21 cellular contexts compared by ENCODE assay signal in the genomic region with DNA sequence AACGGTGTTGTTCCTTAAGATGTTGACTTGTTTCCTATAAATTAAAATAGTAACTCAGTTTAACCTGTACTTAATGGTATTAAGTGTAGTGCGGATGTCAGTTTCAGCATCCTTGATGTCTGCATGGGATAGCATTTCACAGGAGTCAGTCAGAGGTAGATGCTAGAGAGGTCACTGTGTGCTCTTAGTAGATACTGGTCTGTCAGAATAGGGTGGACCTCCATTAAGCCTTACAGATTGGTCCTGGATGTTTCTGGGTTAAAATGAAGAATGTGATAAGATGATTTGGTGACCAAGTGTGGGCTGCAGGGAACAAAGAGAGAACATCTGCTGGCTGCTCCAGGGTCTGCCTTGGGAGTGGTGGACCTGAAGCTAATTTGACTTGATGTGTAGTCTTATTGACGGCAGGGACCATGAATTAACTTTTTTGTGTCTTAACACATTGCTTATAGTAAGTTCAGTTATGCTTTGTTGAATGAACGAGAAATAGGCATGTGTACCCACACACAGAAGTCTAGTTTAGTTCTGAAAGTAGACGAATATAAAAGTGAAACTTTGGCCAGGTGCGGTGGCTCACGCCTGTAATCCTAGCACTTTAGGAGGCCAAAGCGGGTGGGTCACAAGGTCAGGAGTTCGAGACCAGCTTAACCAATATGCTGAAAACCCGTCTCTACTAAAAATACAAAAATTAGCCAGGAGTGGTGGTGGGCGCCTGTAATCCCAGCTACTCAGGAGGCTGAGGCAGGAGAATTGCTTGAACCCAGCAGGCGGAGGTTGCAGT. TPM values are rescaled to one million over a fixed set of nuclear protein-coding genes. Genes with fewer than 3 reads are reported as not detected.
DNase-seq lines count a peak whose midpoint lies in the region; ATAC-seq, FAIRE-seq and TF ChIP-seq lines count a peak whose summit lies in the region.
"Had no signal": no experiment of that assay in that cellular context is flagged by ENCODE, and none has a peak within 500 bp of the region (broad histone marks: within the 10 kb centered on the region; RNA-seq: fewer than 3 reads in every experiment).

No MANE protein-coding gene starts in this region.

- TF ChIP-seq EP300 in GM12878 (IDR thresholded peaks at IDR 0.05; ENCODE audit: borderline replicate concordance in 1 of 2, control insufficient read depth in 1 of 2, low read depth in 2 of 2, low read length in 2 of 2), result no peak

- 33% methylated on average over 12 of the region's 12 CpGs for WGBS in GM12878 (ENCODE audit: insufficient coverage, insufficient replicate concordance, low lambda C conversion rate, missing lambda C conversion rate)

- H3K9me2 ChIP-seq in Karpas-422 (replicated peaks; ENCODE audit: insufficient read depth, low read length), result no peaks in the 10 kb centered on the region

- ATAC-seq in GM18517 (IDR thresholded peaks at IDR 0.05; ENCODE audit: unreplicated experiment) (peak; percentile 60), GM12878 (peak; percentile 91)
- ATAC-seq: activated CD8-positive, alpha-beta memory T cell treated with anti-CD3 and anti-CD28 coated beads, Interleukin-2, amount 10 ng/mL, durations not matched to agents 7 days and 5 days; heart left ventricle; lower lobe of right lung; right lobe of liver had no signal

- peaks cover 18% of the 10 kb centered on the region for H3K4me1 ChIP-seq in Karpas-422 (ENCODE audit: low read length)
- peaks cover 21% of the 10 kb centered on the region for H3K4me1 ChIP-seq in GM12878 (ENCODE audit: control insufficient read depth, insufficient read depth, low read length)
- H3K4me1 ChIP-seq in SJCRH30, result no peaks in the 10 kb centered on the region
- H3K4me1 ChIP-seq: right lobe of liver had no signal

- in situ Hi-C loops in GM12878 (cut with MboI), result no loop called here

- H3K9me3 ChIP-seq in Karpas-422 (ENCODE audit: low read length) (no peaks in the 10 kb centered on the region), GM12878 (replicated peaks; ENCODE audit: control insufficient read depth, insufficient read depth, low read length) (no peaks in the 10 kb centered on the region), SJCRH30 (replicated peaks) (no peaks in the 10 kb centered on the region)
- H3K9me3 ChIP-seq: heart left ventricle, lower lobe of right lung, MG63, right lobe of liver had no signal

- H3K4me2 ChIP-seq in Karpas-422 (ENCODE audit: low read depth, low read length, poor library complexity, severe bottlenecking), result no peak overlapping the region
- H3K4me2 ChIP-seq in GM12878 (ENCODE audit: control insufficient read depth, insufficient read depth), result peak overlapping the region; percentile 52

- SMC1A ChIA-PET in GM12878 (lab: Charles Lee; ENCODE audit: uncharacterized antibody, unreplicated experiment), result no interaction called here

- no peaks in the 10 kb centered on the region for H4K20me1 ChIP-seq in Karpas-422 (ENCODE audit: insufficient read depth, low read depth, low read length)
- no peaks in the 10 kb centered on the region for H4K20me1 ChIP-seq in GM12878 (ENCODE audit: control insufficient read depth, insufficient read depth)

- H3K79me2 ChIP-seq in Karpas-422 (ENCODE audit: low read length) (peaks cover 11% of the 10 kb centered on the region; the same call in 1 of the 2 replicates), GM12878 (ENCODE audit: control insufficient read depth, insufficient read depth, low read length) (no peaks in the 10 kb centered on the region)

- H2AFZ ChIP-seq in Karpas-422 (ENCODE audit: low read length) (no peak overlapping the region), GM12878 (ENCODE audit: control insufficient read depth, low read depth, low read length) (no peak overlapping the region)

- POLR2A ChIA-PET in GM12878 (lab: Charles Lee), result no interaction called here

- H3K36me3 ChIP-seq in Karpas-422 (ENCODE audit: insufficient read depth, low read length) (peaks cover 45% of the 10 kb centered on the region), GM12878 (ENCODE audit: control insufficient read depth in 2 of 2, insufficient read depth in 2 of 2, low read length in 1 of 2) (peaks cover 21 to 43% of the 10 kb centered on the region in 2 experiments), SJCRH30 (no peaks in the 10 kb centered on the region)

- H3K4me3 ChIP-seq in GM08714 (ENCODE audit: low read length) (peak overlapping the region; percentile 34; the same call in 1 of the 2 replicates), Karpas-422 (ENCODE audit: low read length) (no peak overlapping the region), GM12878 (0 out of 2 replicates have a peak overlapping the region, but pooled peaks have one; percentile 21), SJCRH30 (no peak overlapping the region)
- H3K4me3 ChIP-seq: heart left ventricle, lower lobe of right lung, MG63, right lobe of liver, SK-N-MC had no signal

- RAD21 ChIA-PET in GM12878 (lab: Charles Lee; ENCODE audit: unreplicated experiment), result no interaction called here

- no peak for TF ChIP-seq CTCF in GM12878 (IDR thresholded peaks at IDR 0.05 in 2 of 3, conservative IDR thresholded peaks at IDR 0.05 in 1 of 3; ENCODE audit: control insufficient read depth in 2 of 3, extremely low read depth in 1 of 3, insufficient read depth in 1 of 3, low read depth in 3 of 3, low read length in 3 of 3)

- H3K27ac ChIP-seq in Karpas-422 (ENCODE audit: low read length) (peak overlapping the region; percentile 68), GM12878 (ENCODE audit: control insufficient read depth, insufficient read depth) (peak overlapping the region; percentile 62), SJCRH30 (no peak overlapping the region)
- H3K27ac ChIP-seq: C4-2B, heart left ventricle, lower lobe of right lung, right lobe of liver, SK-N-MC had no signal

- H3K27me3 ChIP-seq in Karpas-422 (ENCODE audit: low read length) (no peaks in the 10 kb centered on the region), GM12878 (replicated peaks in 1 of 2; ENCODE audit: control insufficient read depth in 2 of 2, insufficient read depth in 2 of 2, low read length in 1 of 2) (no peaks in the 10 kb centered on the region), SJCRH30 (no peaks in the 10 kb centered on the region)
- H3K27me3 ChIP-seq: heart left ventricle, MG63, right lobe of liver had no signal

- no TSS peak for BruUV-seq in GM12878 (replicated peaks; lab: Mats Ljungman, UMichigan)

- CTCF ChIA-PET in GM12878 (lab: Yijun Ruan, JAX), result interaction anchor here (1.0 to 1.6 kb wide), 4 partner anchors 8 to 177 kb away, joined by 3 to 5 read pairs (median 3); no protein-coding TSS in a partner anchor

- peak; percentile 50 for DNase-seq in Karpas-422
- DNase-seq in GM12878 (ENCODE audit: low read depth, low spot score), result no peak
- DNase-seq in AML-193 (lab: John Stamatoyannopoulos, UW), result no peak
- no peak for DNase-seq in NCI-H2171 (lab: John Stamatoyannopoulos, UW)
- no peak for DNase-seq in H54 (ENCODE audit: insufficient read length, low spot score)
- DNase-seq in SJCRH30, result no peak
- DNase-seq: activated CD4-positive, alpha-beta T cell treated with anti-CD3 and anti-CD28 coated beads, Interleukin-2, amount 10 ng/mL, durations not matched to agents 24 days and 14 days; activated CD8-positive, alpha-beta memory T cell treated with anti-CD3 and anti-CD28 coated beads, Interleukin-2, amount 10 ng/mL, durations not matched to agents 7 days and 5 days; cerebellar nuclear complex; heart left ventricle; HFFc6; kidney glomerular epithelial cell; lower lobe of right lung; MG63; NCI-H510A treated with DMSO at 0.1 percent for 48 hours; right lobe of liver; stimulated activated CD4-positive, alpha-beta T cell treated with anti-CD3 and anti-CD28 coated beads, Interleukin-4, amount 100 ng/mL, for 4 hours had no signal

- FAIRE-seq in GM12878 (lab: Jason Lieb, UNC) (peak; percentile 27), H54 (lab: Jason Lieb, UNC) (no peak)

- TF ChIP-seq POLR2A in GM12878 (IDR thresholded peaks at IDR 0.05; ENCODE audit: low read depth, low read length) (no peak), H54 (IDR thresholded peaks at IDR 0.05; ENCODE audit: low read depth, low read length) (no peak)

- no peak for TF ChIP-seq RAD21 in GM12878 (IDR thresholded peaks at IDR 0.05; ENCODE audit: insufficient read depth, low read depth, low read length)

- intact Hi-C loops in GM12878 (cut with micrococcal nuclease; ENCODE audit: unreplicated experiment), result no loop called here

- H3K9ac ChIP-seq in Karpas-422 (ENCODE audit: low read length), result no peak overlapping the region
- H3K9ac ChIP-seq in GM12878 (ENCODE audit: control insufficient read depth, insufficient read depth, low read length), result peak overlapping the region; percentile 18; the same call in 1 of the 2 replicates

RNA-seq across cellular contexts. Expression of a gene that starts 12.5 kb away (rescaled TPM):
- total RNA-seq in Karpas-422 (2014; rRNA removed; shearing (Covaris generic); ENCODE audit: low replicate concordance), result 11.4 and 30.2 TPM in 2 replicates
- 10.2 and 10.5 TPM in 2 replicates for total RNA-seq in GM12878 (2013; cell fraction: nucleolus; rRNA removed)
- total RNA-seq in GM12878 (2014; rRNA removed) (25.7 and 31.0 TPM in 2 replicates), GM12878 (2014; rRNA removed; fragmentation: Illumina TruSeq; extraction: Trizol) (11.9 and 12.1 TPM in 2 replicates), GM12878 (2021) (27.6 and 30.3 TPM in 2 replicates)
- polyA plus RNA-seq in GM12878 (2011; ENCODE audit: low read depth), result 18.3 TPM
- polyA plus RNA-seq in GM12878 (2011; rRNA removed) (15.0 and 22.3 TPM in 2 replicates), GM12878 (2014; fragmentation: Illumina TruSeq; extraction: Trizol) (14.1 and 15.1 TPM in 2 replicates), GM12878 (2014; fragmentation: Nextera tagmentation; extraction: Ambion mirVana) (10 to 100 TPM in 1 of 2 experiments, 1 to 10 TPM in 1; 8.0 to 12.8 TPM), GM12878 (2014; rRNA removed) (44.4 and 50.8 TPM in 2 replicates), GM12878 (2016; fragmentation: Nextera tagmentation; extraction: Ambion mirVana) (10 to 100 TPM; 26.4 to 28.4 TPM)
- 29.7 and 37.0 TPM in 2 replicates for polyA plus RNA-seq in GM12878 (2011; cell fraction: cytosol; rRNA removed)
- 63.9 and 79.7 TPM in 2 replicates for polyA plus RNA-seq in GM12878 (2011; cell fraction: nucleus; rRNA removed)
- polyA plus RNA-seq in GM12878 (2012), result 29.2 and 29.8 TPM in 2 replicates
- 6.9 and 10.0 TPM in 2 replicates for polyA minus RNA-seq in GM12878 (2011; rRNA and poly(A)+ RNA removed)
- polyA minus RNA-seq in GM12878 (2011; cell fraction: cytosol; rRNA and poly(A)+ RNA removed), result 3.6 and 5.7 TPM in 2 replicates
- 9.4 and 16.1 TPM in 2 replicates for polyA minus RNA-seq in GM12878 (2011; cell fraction: nucleus; rRNA and poly(A)+ RNA removed)
- 24.1 and 25.4 TPM in 2 replicates for total RNA-seq in SJCRH30 (2014; rRNA removed; shearing (Covaris generic))

RNA-seq across cellular contexts. Expression of a gene that starts 12.6 kb away (rescaled TPM):
- 112 and 189 TPM in 2 replicates for total RNA-seq in Karpas-422 (2014; rRNA removed; shearing (Covaris generic); ENCODE audit: low replicate concordance)
- 23.2 and 24.5 TPM in 2 replicates for total RNA-seq in GM12878 (2013; cell fraction: nucleolus; rRNA removed)
- 190 and 251 TPM in 2 replicates for total RNA-seq in GM12878 (2014; rRNA removed)
- total RNA-seq in GM12878 (2014; rRNA removed; fragmentation: Illumina TruSeq; extraction: Trizol), result 221 and 242 TPM in 2 replicates
- total RNA-seq in GM12878 (2021), result 259 and 261 TPM in 2 replicates
- polyA plus RNA-seq in GM12878 (2011; ENCODE audit: low read depth), result 42.5 TPM
- 171 and 256 TPM in 2 replicates for polyA plus RNA-seq in GM12878 (2011; rRNA removed)
- polyA plus RNA-seq in GM12878 (2011; cell fraction: cytosol; rRNA removed), result 352 and 401 TPM in 2 replicates
- 123 and 139 TPM in 2 replicates for polyA plus RNA-seq in GM12878 (2011; cell fraction: nucleus; rRNA removed)
- 120 and 141 TPM in 2 replicates for polyA plus RNA-seq in GM12878 (2012)
- 157 and 248 TPM in 2 replicates for polyA plus RNA-seq in GM12878 (2014; fragmentation: Illumina TruSeq; extraction: Trizol)
- polyA plus RNA-seq in GM12878 (2014; fragmentation: Nextera tagmentation; extraction: Ambion mirVana), result 100 to 1,000 TPM in 1 of 2 experiments, 10 to 100 TPM in 1; 30.9 to 106 TPM
- 414 and 449 TPM in 2 replicates for polyA plus RNA-seq in GM12878 (2014; rRNA removed)
- 100 to 1,000 TPM; 529 to 584 TPM for polyA plus RNA-seq in GM12878 (2016; fragmentation: Nextera tagmentation; extraction: Ambion mirVana)
- 114 and 144 TPM in 2 replicates for polyA minus RNA-seq in GM12878 (2011; rRNA and poly(A)+ RNA removed)
- 60.1 and 62.4 TPM in 2 replicates for polyA minus RNA-seq in GM12878 (2011; cell fraction: cytosol; rRNA and poly(A)+ RNA removed)
- 28.7 and 43.0 TPM in 2 replicates for polyA minus RNA-seq in GM12878 (2011; cell fraction: nucleus; rRNA and poly(A)+ RNA removed)
- 226 and 259 TPM in 2 replicates for total RNA-seq in SJCRH30 (2014; rRNA removed; shearing (Covaris generic))

RNA-seq across cellular contexts. Expression of a gene that starts 20.7 kb away (rescaled TPM):
- total RNA-seq in Karpas-422 (2014; rRNA removed; shearing (Covaris generic); ENCODE audit: low replicate concordance), result 12.6 and 18.3 TPM in 2 replicates
- total RNA-seq in GM12878 (2013; cell fraction: nucleolus; rRNA removed), result 14.3 and 15.7 TPM in 2 replicates
- total RNA-seq in GM12878 (2014; rRNA removed) (26.9 and 27.4 TPM in 2 replicates), GM12878 (2014; rRNA removed; fragmentation: Illumina TruSeq; extraction: Trizol) (3.5 and 3.8 TPM in 2 replicates), GM12878 (2021) (20.5 and 26.7 TPM in 2 replicates)
- 2.8 TPM for polyA plus RNA-seq in GM12878 (2011; ENCODE audit: low read depth)
- polyA plus RNA-seq in GM12878 (2011; rRNA removed) (4.1 and 13.3 TPM in 2 replicates), GM12878 (2014; fragmentation: Illumina TruSeq; extraction: Trizol) (0.79 and 1.7 TPM in 2 replicates), GM12878 (2014; fragmentation: Nextera tagmentation; extraction: Ambion mirVana) (under 1 TPM; 0.24 to 0.93 TPM), GM12878 (2014; rRNA removed) (29.8 and 36.2 TPM in 2 replicates), GM12878 (2016; fragmentation: Nextera tagmentation; extraction: Ambion mirVana) (10 to 100 TPM; 13.7 to 15.5 TPM)
- polyA plus RNA-seq in GM12878 (2011; cell fraction: cytosol; rRNA removed), result 13.5 and 26.2 TPM in 2 replicates
- 63.9 and 69.4 TPM in 2 replicates for polyA plus RNA-seq in GM12878 (2011; cell fraction: nucleus; rRNA removed)
- polyA plus RNA-seq in GM12878 (2012), result 14.0 and 14.1 TPM in 2 replicates
- 3.0 and 7.4 TPM in 2 replicates for polyA minus RNA-seq in GM12878 (2011; rRNA and poly(A)+ RNA removed)
- 3.8 and 6.5 TPM in 2 replicates for polyA minus RNA-seq in GM12878 (2011; cell fraction: cytosol; rRNA and poly(A)+ RNA removed)
- polyA minus RNA-seq in GM12878 (2011; cell fraction: nucleus; rRNA and poly(A)+ RNA removed), result 9.9 and 20.9 TPM in 2 replicates
- total RNA-seq in SJCRH30 (2014; rRNA removed; shearing (Covaris generic)), result 36.6 and 37.6 TPM in 2 replicates

Comparison
In these comparisons a context has a peak if more than half of its experiments do, and no peak if none do; other contexts are left out.
1. H3K4me3 ChIP-seq: peak in GM08714 (single experiment) and GM12878 (single experiment); none in Karpas-422 (single experiment) and SJCRH30 (single experiment).